Comparison of ENCODE assay signal across 10 cellular contexts in the genomic region with DNA sequence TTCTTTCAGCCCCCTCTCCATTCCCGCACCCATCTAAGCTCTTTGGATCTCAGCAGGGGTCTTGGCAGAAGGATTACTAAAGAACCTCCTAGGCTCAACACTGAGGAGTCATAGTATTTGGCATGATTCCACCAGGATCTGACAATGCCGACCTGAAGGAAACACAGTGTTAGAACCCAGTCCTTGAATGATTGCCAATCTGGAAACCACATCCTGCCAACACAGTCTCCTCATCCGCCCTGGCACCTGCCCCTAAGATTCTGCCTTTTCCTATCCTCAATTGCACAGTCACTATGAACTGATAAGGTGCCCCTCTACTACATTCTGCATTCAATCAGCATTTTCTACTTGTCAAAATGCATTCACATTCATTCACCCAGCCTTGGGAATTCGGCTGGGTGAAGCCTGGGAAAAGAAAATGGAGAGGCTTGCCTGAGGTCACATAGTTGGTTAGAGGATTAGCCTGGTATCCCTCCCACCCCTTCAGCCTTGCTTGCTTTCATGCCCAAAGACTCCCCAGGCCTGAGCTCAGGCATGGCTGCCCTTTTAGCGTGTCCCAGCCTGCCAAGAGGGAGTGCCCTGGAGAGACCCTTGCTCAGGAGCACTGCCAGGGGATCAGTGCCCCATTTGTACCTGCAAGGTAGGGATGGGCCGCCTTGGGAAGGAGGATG. TPM values are rescaled to one million over a fixed set of nuclear protein-coding genes. Genes with fewer than 3 reads are reported as not detected.
DNase-seq lines count a peak whose midpoint lies in the region; ATAC-seq, FAIRE-seq and TF ChIP-seq lines count a peak whose summit lies in the region.
"Had no signal": no experiment of that assay in that cellular context is flagged by ENCODE, and none has a peak within 500 bp of the region (broad histone marks: within the 10 kb centered on the region; RNA-seq: fewer than 3 reads in every experiment).

No MANE protein-coding gene starts in this region.

- TF ChIP-seq EP300 in HepG2 (IDR thresholded peaks at IDR 0.05; ENCODE audit: low read depth in 2 of 2, low read length in 2 of 2), result no peak
- TF ChIP-seq EP300 in HepG2 (CRISPR knock-in tag; IDR thresholded peaks at IDR 0.05; ENCODE audit: borderline replicate concordance), result no peak

- TF ChIP-seq CTCF in HepG2 (CRISPR knock-in tag; IDR thresholded peaks at IDR 0.05) (no peak), type B pancreatic cell (conservative IDR thresholded peaks at IDR 0.05) (no peak)

- ATAC-seq in central memory CD8-positive, alpha-beta T cell (replicated peaks; ENCODE audit: extremely low read depth, poor library complexity, severe bottlenecking), result peak; percentile 85
- ATAC-seq in HepG2 (no peak), HG03571 (IDR thresholded peaks at IDR 0.05; ENCODE audit: unreplicated experiment) (no peak), HG03565 (IDR thresholded peaks at IDR 0.05; ENCODE audit: unreplicated experiment) (no peak)

- no peak overlapping the region for H3K9ac ChIP-seq in HepG2 (ENCODE audit: insufficient read depth, low read depth, low read length)

- no peak for FAIRE-seq in HepG2 (lab: Jason Lieb, UNC)

- no TSS peak for BruUV-seq in HepG2 (replicated peaks; lab: Mats Ljungman, UMichigan)

- H3K4me3 ChIP-seq in HepG2 (replicated peaks in 1 of 3; ENCODE audit: insufficient read depth in 1 of 3, low read depth in 2 of 3, low read length in 3 of 3), result no peak overlapping the region

- no peaks in the 10 kb centered on the region for H3K27me3 ChIP-seq in HepG2 (ENCODE audit: control insufficient read depth in 1 of 2, insufficient read depth in 2 of 2, low read length in 2 of 2)

- H3K4me1 Mint-ChIP-seq in central memory CD8-positive, alpha-beta T cell, result peaks cover 15% of the 10 kb centered on the region
- H3K4me1 Mint-ChIP-seq in type B pancreatic cell (ENCODE audit: unreplicated experiment), result peaks cover 9% of the 10 kb centered on the region

- H3K36me3 ChIP-seq in HepG2 (replicated peaks in 1 of 2; ENCODE audit: control insufficient read depth in 1 of 2, insufficient read depth in 2 of 2, low read length in 2 of 2), result no peaks in the 10 kb centered on the region
- H3K36me3 ChIP-seq: neutrophil had no signal

- peak overlapping the region; percentile 1 for H3K4me3 Mint-ChIP-seq in central memory CD8-positive, alpha-beta T cell
- no peak overlapping the region for H3K4me3 Mint-ChIP-seq in type B pancreatic cell

- TF ChIP-seq POLR2A in HepG2 (IDR thresholded peaks at IDR 0.05; ENCODE audit: insufficient read depth in 1 of 2, low read depth in 2 of 2, low read length in 2 of 2), result no peak

- WGBS in HepG2 (ENCODE audit: low lambda C conversion rate), result 96% methylated on average over 4 of the region's 6 CpGs

- peaks cover 15% of the 10 kb centered on the region for H3K4me1 ChIP-seq in HepG2 (ENCODE audit: insufficient read depth, low read length)

- no peaks in the 10 kb centered on the region for H3K36me3 Mint-ChIP-seq in central memory CD8-positive, alpha-beta T cell (ENCODE audit: insufficient read depth)
- no peaks in the 10 kb centered on the region for H3K36me3 Mint-ChIP-seq in type B pancreatic cell

- H4K20me1 ChIP-seq in HepG2 (ENCODE audit: insufficient read depth, low read length), result no peaks in the 10 kb centered on the region

- POLR2A ChIA-PET in HepG2 (lab: Yijun Ruan, JAX), result interaction anchor here (2.5 kb wide), 1 partner anchor 14 kb away, joined by 6 read pairs; no protein-coding TSS in a partner anchor

- H2AFZ ChIP-seq in HepG2 (ENCODE audit: low read length), result no peak overlapping the region

- intact Hi-C loops in HepG2 (cut with micrococcal nuclease; ENCODE audit: unreplicated experiment), result no loop called here

- in situ Hi-C loops in HepG2 (cut with HindIII; ENCODE audit: extremely low pct_ligation_motif_present, low pct_unique_long_range_greater_than_20kb), result no loop called here

- no peaks in the 10 kb centered on the region for H3K9me3 ChIP-seq in HepG2 (ENCODE audit: low read length)
- H3K9me3 ChIP-seq: neutrophil had no signal

- peaks cover 12% of the 10 kb centered on the region for H3K27me3 Mint-ChIP-seq in central memory CD8-positive, alpha-beta T cell
- H3K27me3 Mint-ChIP-seq in type B pancreatic cell, result no peaks in the 10 kb centered on the region

- TF ChIP-seq RAD21 in HepG2 (CRISPR knock-in tag; IDR thresholded peaks at IDR 0.05), result no peak

- no peak overlapping the region for H3K27ac ChIP-seq in HepG2 (ENCODE audit: extremely low read length, insufficient read depth, low read length)
- H3K27ac ChIP-seq: neutrophil had no signal

- CTCF ChIA-PET in HepG2 (lab: Yijun Ruan, JAX; ENCODE audit: low intra/inter-chr PET ratio, low total read pairs), result no interaction called here

- H3K4me2 ChIP-seq in HepG2 (ENCODE audit: low read depth, low read length), result no peak overlapping the region

- peak; percentile 84 for DNase-seq in A172 (ENCODE audit: low spot score)
- peak; percentile 86 for DNase-seq in ELR (ENCODE audit: low read depth)
- peak; percentile 29 for DNase-seq in NCI-H2196 treated with DMSO at 0.1 percent for 48 hours (lab: John Stamatoyannopoulos, UW; ENCODE audit: unreplicated experiment)
- DNase-seq in central memory CD8-positive, alpha-beta T cell (ENCODE audit: low spot score in 2 of 2), result no peak
- no peak for DNase-seq in HepG2 (ENCODE audit: low spot score)
- no peak for DNase-seq in type B pancreatic cell (ENCODE audit: extremely low spot score, unreplicated experiment)

- no peaks in the 10 kb centered on the region for H3K79me2 ChIP-seq in HepG2 (ENCODE audit: insufficient read depth, low read length)

- H3K27ac Mint-ChIP-seq in central memory CD8-positive, alpha-beta T cell (ENCODE audit: low read depth), result no peak overlapping the region
- no peak overlapping the region for H3K27ac Mint-ChIP-seq in type B pancreatic cell
- H3K27ac Mint-ChIP-seq: activated T-helper 2 cell treated with anti-CD3 and anti-CD28 coated beads, Interferon-gamma antibody, Interleukin-2, Interleukin-4, amounts not matched to agents 10 μg/mL and 5 μg/mL and 100 μg/mL, durations not matched to agents 14 hours and 24 hours and 36 hours had no signal

- H3K9me3 Mint-ChIP-seq in central memory CD8-positive, alpha-beta T cell, result no peaks in the 10 kb centered on the region
- H3K9me3 Mint-ChIP-seq in type B pancreatic cell, result peaks cover 5% of the 10 kb centered on the region
- H3K9me3 Mint-ChIP-seq: activated T-helper 2 cell treated with anti-CD3 and anti-CD28 coated beads, Interferon-gamma antibody, Interleukin-2, Interleukin-4, amounts not matched to agents 10 μg/mL and 5 μg/mL and 100 μg/mL, durations not matched to agents 14 hours and 24 hours and 36 hours had no signal

RNA-seq across cellular contexts. Expression of a gene that starts 2.2 kb away (rescaled TPM):
- not detected in 2 replicates for total RNA-seq in A172 (2014; rRNA removed; shearing (Covaris generic))
- total RNA-seq in HepG2 (2016; rRNA removed; fragmentation: Illumina TruSeq; extraction: Trizol) (1.1 and 1.5 TPM in 2 replicates), type B pancreatic cell (ENCODE audit: low replicate concordance) (4.7 and 4.9 TPM in 2 replicates)
- 0.20 and 0.26 TPM in 2 replicates for total RNA-seq in HepG2 (2016; cell fraction: cytosol; rRNA removed; fragmentation: Illumina TruSeq; extraction: Trizol; ENCODE audit: low read depth)
- 0.61 and 1.3 TPM in 2 replicates for total RNA-seq in HepG2 (2016; cell fraction: insoluble cytoplasmic fraction; rRNA removed; fragmentation: Illumina TruSeq; extraction: Trizol)
- total RNA-seq in HepG2 (2016; cell fraction: membrane; rRNA removed; fragmentation: Illumina TruSeq; extraction: Trizol), result 0.59 and 0.72 TPM in 2 replicates
- total RNA-seq in HepG2 (2016; cell fraction: nucleus; rRNA removed; fragmentation: Illumina TruSeq; extraction: Trizol), result 1.3 and 1.6 TPM in 2 replicates
- polyA plus RNA-seq in HepG2 (2011; rRNA removed), result 1.0 and 1.3 TPM in 2 replicates
- 0.83 and 1.1 TPM in 2 replicates for polyA plus RNA-seq in HepG2 (2011; cell fraction: cytosol; rRNA removed)
- 0.55 and 0.59 TPM in 2 replicates for polyA plus RNA-seq in HepG2 (2011; cell fraction: nucleus; rRNA removed)
- 0.47 and 0.85 TPM in 2 replicates for polyA plus RNA-seq in HepG2 (2012)
- 0.24 and 0.27 TPM in 2 replicates for polyA plus RNA-seq in HepG2 (2016; cell fraction: cytosol; fragmentation: Illumina TruSeq; extraction: Trizol; ENCODE audit: low read depth)
- 1.2 and 1.5 TPM in 2 replicates for polyA plus RNA-seq in HepG2 (2016; cell fraction: insoluble cytoplasmic fraction; fragmentation: Illumina TruSeq; extraction: Trizol; ENCODE audit: low read depth)
- 0.60 and 0.61 TPM in 2 replicates for polyA plus RNA-seq in HepG2 (2016; cell fraction: membrane; fragmentation: Illumina TruSeq; extraction: Trizol; ENCODE audit: low read depth)
- polyA plus RNA-seq in HepG2 (2016; cell fraction: nucleus; fragmentation: Illumina TruSeq; extraction: Trizol; ENCODE audit: insufficient read depth, low read depth), result 2.0 and 2.2 TPM in 2 replicates
- 1.3 TPM in 1 of 2 replicates, not detected in the other for polyA minus RNA-seq in HepG2 (2011; rRNA and poly(A)+ RNA removed; ENCODE audit: low replicate concordance)
- 0.18 and 0.30 TPM in 2 replicates for polyA minus RNA-seq in HepG2 (2011; cell fraction: cytosol; rRNA and poly(A)+ RNA removed)
- 0.26 and 0.50 TPM in 2 replicates for polyA minus RNA-seq in HepG2 (2011; cell fraction: nucleus; rRNA and poly(A)+ RNA removed)
- total RNA-seq: activated T-helper 2 cell treated with anti-CD3 and anti-CD28 coated beads, Interferon-gamma antibody, Interleukin-2, Interleukin-4, amounts not matched to agents 10 μg/mL and 5 μg/mL and 100 μg/mL, durations not matched to agents 14 hours and 24 hours and 36 hours had no signal

RNA-seq across cellular contexts. Expression of a gene that starts 14.8 kb away (rescaled TPM):
- total RNA-seq in A172 (2014; rRNA removed; shearing (Covaris generic)), result 0.10 TPM in 1 of 2 replicates, not detected in the other
- total RNA-seq in HepG2 (2016; rRNA removed; fragmentation: Illumina TruSeq; extraction: Trizol) (0.49 and 0.86 TPM in 2 replicates), type B pancreatic cell (ENCODE audit: low replicate concordance) (3.4 TPM in 1 of 2 replicates, not detected in the other)
- 0.26 TPM in 1 of 2 replicates, not detected in the other for total RNA-seq in HepG2 (2016; cell fraction: cytosol; rRNA removed; fragmentation: Illumina TruSeq; extraction: Trizol; ENCODE audit: low read depth)
- 0.39 and 0.43 TPM in 2 replicates for total RNA-seq in HepG2 (2016; cell fraction: insoluble cytoplasmic fraction; rRNA removed; fragmentation: Illumina TruSeq; extraction: Trizol)
- 0.40 and 0.72 TPM in 2 replicates for total RNA-seq in HepG2 (2016; cell fraction: membrane; rRNA removed; fragmentation: Illumina TruSeq; extraction: Trizol)
- total RNA-seq in HepG2 (2016; cell fraction: nucleus; rRNA removed; fragmentation: Illumina TruSeq; extraction: Trizol), result 0.87 TPM in 1 of 2 replicates, not detected in the other
- 0.33 and 0.41 TPM in 2 replicates for polyA plus RNA-seq in HepG2 (2011; rRNA removed)
- 0.21 and 0.54 TPM in 2 replicates for polyA plus RNA-seq in HepG2 (2011; cell fraction: cytosol; rRNA removed)
- 0.19 TPM in 1 of 2 replicates, not detected in the other for polyA plus RNA-seq in HepG2 (2011; cell fraction: nucleus; rRNA removed)
- 0.25 and 0.40 TPM in 2 replicates for polyA plus RNA-seq in HepG2 (2012)
- polyA plus RNA-seq in HepG2 (2016; cell fraction: cytosol; fragmentation: Illumina TruSeq; extraction: Trizol; ENCODE audit: low read depth), result 0.27 and 0.34 TPM in 2 replicates
- 0.35 and 0.63 TPM in 2 replicates for polyA plus RNA-seq in HepG2 (2016; cell fraction: insoluble cytoplasmic fraction; fragmentation: Illumina TruSeq; extraction: Trizol; ENCODE audit: low read depth)
- 0.42 and 0.45 TPM in 2 replicates for polyA plus RNA-seq in HepG2 (2016; cell fraction: membrane; fragmentation: Illumina TruSeq; extraction: Trizol; ENCODE audit: low read depth)
- polyA plus RNA-seq in HepG2 (2016; cell fraction: nucleus; fragmentation: Illumina TruSeq; extraction: Trizol; ENCODE audit: insufficient read depth, low read depth), result 0.49 TPM in 1 of 2 replicates, not detected in the other
- 0.28 TPM in 1 of 2 replicates, not detected in the other for polyA minus RNA-seq in HepG2 (2011; rRNA and poly(A)+ RNA removed; ENCODE audit: low replicate concordance)
- not detected in 2 replicates for polyA minus RNA-seq in HepG2 (2011; cell fraction: cytosol; rRNA and poly(A)+ RNA removed)
- 0.64 TPM in 1 of 2 replicates, not detected in the other for polyA minus RNA-seq in HepG2 (2011; cell fraction: nucleus; rRNA and poly(A)+ RNA removed)
- total RNA-seq: activated T-helper 2 cell treated with anti-CD3 and anti-CD28 coated beads, Interferon-gamma antibody, Interleukin-2, Interleukin-4, amounts not matched to agents 10 μg/mL and 5 μg/mL and 100 μg/mL, durations not matched to agents 14 hours and 24 hours and 36 hours had no signal

Comparison
In these comparisons a context has a peak if more than half of its experiments do, and no peak if none do; other contexts are left out.
1. DNase-seq: peak in A172 (single experiment), ELR (single experiment) and NCI-H2196 treated with DMSO at 0.1 percent for 48 hours (single experiment); none in central memory CD8-positive, alpha-beta T cell (0 of 2), HepG2 (single experiment) and type B pancreatic cell (single experiment).